ENCODE assay signal across 18 cellular contexts in genomic region chr18:55237665-55238064, GRCh38.
A peak's percentile ranks its signal among the peaks of the same experiment; 100 is the strongest.
DNase-seq lines count a peak whose midpoint lies in the region; ATAC-seq lines count a peak whose summit lies in the region.
"Had no signal": no experiment of that assay in that cellular context is flagged by ENCODE, and none has a peak within 500 bp of the region (broad histone marks: within the 10 kb centered on the region; RNA-seq: fewer than 3 reads in every experiment).

No MANE protein-coding gene starts in this region.

- H3K9me3 Mint-ChIP-seq in memory B cell = no peaks in the 10 kb centered on the region
- H3K9me3 Mint-ChIP-seq: CD14-positive monocyte had no signal

- DNase-seq in NCI-H82 (lab: John Stamatoyannopoulos, UW) (peak; percentile 18), NCI-H82 treated with DMSO at 0.1 percent for 48 hours (lab: John Stamatoyannopoulos, UW; ENCODE audit: unreplicated experiment) (no peak), cerebellar cortex (ENCODE audit: low spot score) (peak; percentile 76), memory B cell (ENCODE audit: low spot score in 2 of 2) (no peak), NCI-H1694 (lab: John Stamatoyannopoulos, UW) (no peak)
- DNase-seq in activated naive CD4-positive, alpha-beta T cell treated with Interleukin-2 at 50 U/mL for 16 hours = no peak
- DNase-seq: AML-193, DMS53, EL, H7, Kasumi-1, NCI-H1417, NCI-H187 treated with DMSO at 0.1 percent for 48 hours, OCI-M1, SJCRH30 had no signal

- peak overlapping the region; percentile 72 for H3K27ac Mint-ChIP-seq in memory B cell
- H3K27ac Mint-ChIP-seq: CD14-positive monocyte had no signal

- no peaks in the 10 kb centered on the region for H3K27me3 Mint-ChIP-seq in memory B cell

- H3K4me3 Mint-ChIP-seq in memory B cell = no peak overlapping the region
- H3K4me3 Mint-ChIP-seq: CD14-positive monocyte had no signal

- ATAC-seq in memory B cell (ENCODE audit: low read depth) (no peak), HG02678 (IDR thresholded peaks at IDR 0.05; ENCODE audit: unreplicated experiment) (no peak), GM21528 (IDR thresholded peaks at IDR 0.05; ENCODE audit: low FRiP score, unreplicated experiment) (no peak)

- H3K4me1 Mint-ChIP-seq in memory B cell = peaks cover 31% of the 10 kb centered on the region

- H3K36me3 Mint-ChIP-seq in memory B cell = peaks cover 17% of the 10 kb centered on the region

Comparison
In these comparisons a context has a peak if more than half of its experiments do, and no peak if none do; other contexts are left out.
1. DNase-seq: peak in NCI-H82 (single experiment) and cerebellar cortex (single experiment); none in NCI-H82 treated with DMSO at 0.1 percent for 48 hours (single experiment), memory B cell (0 of 2), activated naive CD4-positive, alpha-beta T cell treated with Interleukin-2 at 50 U/mL for 16 hours (single experiment) and NCI-H1694 (single experiment).